Comparison of ENCODE assay signal across 1 cellular context in genomic region chr14:76138119-76138757, GRCh38.
TF ChIP-seq lines count a peak whose summit lies in the region.

No MANE protein-coding gene starts in this region.

TF ChIP-seq in WTC11, 78 proteins besides CTCF, POLR2A, EP300 and RAD21 (continued from another document):
- 0 out of 2 replicates have a peak, but pooled peaks have one; percentile 37 for TF ChIP-seq TEAD1 (CRISPR knock-in tag; IDR thresholded peaks at IDR 0.05)
TF ChIP-seq in WTC11: peak in this region for 1.
